8 cellular contexts compared by ENCODE assay signal in genomic region chr4:184473515-184474260, GRCh38. TPM values are rescaled to one million over a fixed set of nuclear protein-coding genes. Genes with fewer than 3 reads are reported as not detected.
A peak's percentile ranks its signal among the peaks of the same experiment; 100 is the strongest.
DNase-seq lines count a peak whose midpoint lies in the region; TF ChIP-seq lines count a peak whose summit lies in the region.

No MANE protein-coding gene starts in this region.

- TF ChIP-seq CTCF in brain microvascular endothelial cell (IDR thresholded peaks at IDR 0.05; ENCODE audit: low read depth, low read length, missing control alignments) (peak; percentile 3), smooth muscle cell (IDR thresholded peaks at IDR 0.05; ENCODE audit: borderline replicate concordance, insufficient read depth, poor library complexity, severe bottlenecking) (no peak)

- H4K20me1 ChIP-seq in smooth muscle cell (ENCODE audit: low read depth), result peaks cover 32% of the 10 kb centered on the region

- no peaks in the 10 kb centered on the region for H3K36me3 ChIP-seq in brain microvascular endothelial cell (replicated peaks)
- H3K36me3 ChIP-seq in smooth muscle cell (ENCODE audit: low read depth), result no peaks in the 10 kb centered on the region

- peaks cover 45% of the 10 kb centered on the region for H3K79me2 ChIP-seq in smooth muscle cell (ENCODE audit: low read depth)

- under 1% methylated on average over 20 of the region's 65 CpGs for WGBS in smooth muscle cell (ENCODE audit: low lambda C conversion rate)

- peak overlapping the region; percentile 88 for H3K9ac ChIP-seq in smooth muscle cell (ENCODE audit: low read depth)

- H3K4me1 ChIP-seq in smooth muscle cell (ENCODE audit: low read depth), result peaks cover 6% of the 10 kb centered on the region

- H3K27me3 ChIP-seq in brain microvascular endothelial cell (replicated peaks), result no peaks in the 10 kb centered on the region
- no peaks in the 10 kb centered on the region for H3K27me3 ChIP-seq in smooth muscle cell (ENCODE audit: low read depth)

- peak overlapping the region; percentile 98 for H3K4me2 ChIP-seq in smooth muscle cell

- in situ Hi-C loops in brain microvascular endothelial cell (cut with HindIII; ENCODE audit: low pct_ligation_motif_present, low sequenced_read_pairs), result no loop called here

- H3K9me3 ChIP-seq in smooth muscle cell (replicated peaks; ENCODE audit: low read depth), result no peaks in the 10 kb centered on the region

- H3K27ac ChIP-seq in brain microvascular endothelial cell, result peak overlapping the region; percentile 65
- peak overlapping the region; percentile 92 for H3K27ac ChIP-seq in smooth muscle cell (ENCODE audit: low read depth)

- peak; percentile 51 for DNase-seq in DMS 273 (lab: John Stamatoyannopoulos, UW; ENCODE audit: unreplicated experiment)
- no peak for DNase-seq in DMS 273 treated with DMSO at 0.1 percent for 48 hours (lab: John Stamatoyannopoulos, UW)
- DNase-seq in HK-2 (ENCODE audit: unreplicated experiment), result peak; percentile 55
- peak; percentile 24 for DNase-seq in T-helper 9 cell
- peak; percentile 19 for DNase-seq in brain microvascular endothelial cell
- DNase-seq in iPS-NIHi11 (ENCODE audit: low spot score), result peak; percentile 63
- no peak for DNase-seq in smooth muscle cell (lab: John Stamatoyannopoulos, UW; ENCODE audit: unreplicated experiment)
- DNase-seq in cerebellar nuclear complex (lab: John Stamatoyannopoulos, UW), result no peak

- peaks cover 9% of the 10 kb centered on the region for H3F3A ChIP-seq in smooth muscle cell (ENCODE audit: low read depth)

- peak overlapping the region; percentile 91 for H3K4me3 ChIP-seq in brain microvascular endothelial cell (ENCODE audit: low read depth, low read length)
- peak overlapping the region; percentile 95 for H3K4me3 ChIP-seq in smooth muscle cell

- H2AFZ ChIP-seq in smooth muscle cell (ENCODE audit: low read depth), result peak overlapping the region; percentile 96

RNA-seq across cellular contexts. Expression of gene IRF2, which starts 0.7 kb away (rescaled TPM):
- total RNA-seq in smooth muscle cell, result 18.4 and 21.6 TPM in 2 replicates
- 6.6 and 10.2 TPM in 2 replicates for polyA plus RNA-seq in smooth muscle cell

Comparison
In these comparisons a context has a peak if more than half of its experiments do, and no peak if none do; other contexts are left out.
1. DNase-seq: peak in DMS 273 (single experiment), HK-2 (single experiment), T-helper 9 cell (single experiment), brain microvascular endothelial cell (single experiment) and iPS-NIHi11 (single experiment); none in DMS 273 treated with DMSO at 0.1 percent for 48 hours (single experiment), smooth muscle cell (single experiment) and cerebellar nuclear complex (0 of 2).